Comparison of ENCODE assay signal across 13 cellular contexts in the genomic region with DNA sequence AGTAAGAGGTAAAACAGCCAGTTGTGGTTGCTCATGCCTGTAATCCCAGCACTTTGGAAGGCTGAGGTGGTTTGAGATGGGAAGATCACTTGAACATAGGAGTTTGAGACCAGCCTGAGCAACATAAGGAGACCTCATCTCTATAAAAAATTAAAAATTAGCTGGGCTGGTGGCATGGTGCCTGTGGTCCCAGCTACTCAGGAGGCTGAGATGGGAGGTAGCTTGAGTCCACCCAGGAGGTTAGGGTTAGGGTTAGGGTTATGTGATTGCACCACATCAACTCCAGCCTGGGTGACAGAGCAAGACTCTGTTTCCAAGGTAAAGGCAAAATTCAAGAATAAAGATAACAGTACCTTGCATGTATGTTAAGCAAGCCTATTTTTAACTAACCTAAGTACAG. TPM values are rescaled to one million over a fixed set of nuclear protein-coding genes. Genes with fewer than 3 reads are reported as not detected.
DNase-seq lines count a peak whose midpoint lies in the region; ATAC-seq and TF ChIP-seq lines count a peak whose summit lies in the region.
"Had no signal": no experiment of that assay in that cellular context is flagged by ENCODE, and none has a peak within 500 bp of the region (broad histone marks: within the 10 kb centered on the region; RNA-seq: fewer than 3 reads in every experiment).

No MANE protein-coding gene starts in this region.

- H3K9me3 Mint-ChIP-seq in T-helper 1 cell treated with Interleukin-12 subunit alpha and Interleukin-12 subunit beta and Interleukin-4 antibody, amounts not matched to agents 30 μg/mL and 1 μg/mL, for 36 hours, result peaks cover 12% of the 10 kb centered on the region
- H3K9me3 Mint-ChIP-seq in dendritic cell treated with granulocyte-macrophage colony-stimulating factor and Interleukin-4, amounts not matched to agents 40 ng/mL and 50 ng/mL, for 4 days, result peaks cover 8% of the 10 kb centered on the region
- no peaks in the 10 kb centered on the region for H3K9me3 Mint-ChIP-seq in stimulated activated memory B cell treated with anti-CD40 and anti-IgM and Interleukin-4, amounts not matched to agents 10 μg/mL and 1 μg/mL and 100 μg/mL, for 72 hours

- H4K20me1 ChIP-seq in OCI-LY1 (ENCODE audit: insufficient read depth, low read length), result no peaks in the 10 kb centered on the region

- no peaks in the 10 kb centered on the region for H3F3A ChIP-seq in OCI-LY1 (ENCODE audit: insufficient read depth, low read length)

- H3K9me2 ChIP-seq in OCI-LY1 (ENCODE audit: low read depth, low read length), result no peaks in the 10 kb centered on the region

- H3K79me2 ChIP-seq in OCI-LY1 (ENCODE audit: insufficient read depth, low read length), result peaks cover 40% of the 10 kb centered on the region

- no peaks in the 10 kb centered on the region for H3K9me3 ChIP-seq in OCI-LY1 (ENCODE audit: low read length)
- no peaks in the 10 kb centered on the region for H3K9me3 ChIP-seq in ovary

- H3K27me3 ChIP-seq in OCI-LY1 (ENCODE audit: insufficient read depth, low read length), result no peaks in the 10 kb centered on the region
- no peaks in the 10 kb centered on the region for H3K27me3 ChIP-seq in ovary

- H3K27me3 Mint-ChIP-seq in T-helper 1 cell treated with Interleukin-12 subunit alpha and Interleukin-12 subunit beta and Interleukin-4 antibody, amounts not matched to agents 30 μg/mL and 1 μg/mL, for 36 hours (ENCODE audit: low read depth), result no peaks in the 10 kb centered on the region
- H3K27me3 Mint-ChIP-seq in dendritic cell treated with granulocyte-macrophage colony-stimulating factor and Interleukin-4, amounts not matched to agents 40 ng/mL and 50 ng/mL, for 4 days, result no peaks in the 10 kb centered on the region
- no peaks in the 10 kb centered on the region for H3K27me3 Mint-ChIP-seq in stimulated activated memory B cell treated with anti-CD40 and anti-IgM and Interleukin-4, amounts not matched to agents 10 μg/mL and 1 μg/mL and 100 μg/mL, for 72 hours

- H3K36me3 Mint-ChIP-seq in T-helper 1 cell treated with Interleukin-12 subunit alpha and Interleukin-12 subunit beta and Interleukin-4 antibody, amounts not matched to agents 30 μg/mL and 1 μg/mL, for 36 hours (ENCODE audit: low read depth), result peaks cover 46% of the 10 kb centered on the region
- peaks cover 52% of the 10 kb centered on the region for H3K36me3 Mint-ChIP-seq in dendritic cell treated with granulocyte-macrophage colony-stimulating factor and Interleukin-4, amounts not matched to agents 40 ng/mL and 50 ng/mL, for 4 days (ENCODE audit: low read depth)
- peaks cover 70% of the 10 kb centered on the region for H3K36me3 Mint-ChIP-seq in stimulated activated memory B cell treated with anti-CD40 and anti-IgM and Interleukin-4, amounts not matched to agents 10 μg/mL and 1 μg/mL and 100 μg/mL, for 72 hours

- TF ChIP-seq POLR2A in ovary (IDR thresholded peaks at IDR 0.05), result no peak

- H3K4me3 Mint-ChIP-seq in T-helper 1 cell treated with Interleukin-12 subunit alpha and Interleukin-12 subunit beta and Interleukin-4 antibody, amounts not matched to agents 30 μg/mL and 1 μg/mL, for 36 hours, result peak overlapping the region; percentile 93
- peak overlapping the region; percentile 75 for H3K4me3 Mint-ChIP-seq in dendritic cell treated with granulocyte-macrophage colony-stimulating factor and Interleukin-4, amounts not matched to agents 40 ng/mL and 50 ng/mL, for 4 days
- peak overlapping the region; percentile 84 for H3K4me3 Mint-ChIP-seq in stimulated activated memory B cell treated with anti-CD40 and anti-IgM and Interleukin-4, amounts not matched to agents 10 μg/mL and 1 μg/mL and 100 μg/mL, for 72 hours

- TF ChIP-seq CTCF in OCI-LY1 (IDR thresholded peaks at IDR 0.05; ENCODE audit: low read length), result no peak
- TF ChIP-seq CTCF in ovary (IDR thresholded peaks at IDR 0.05), result no peak

- H3K36me3 ChIP-seq in OCI-LY1 (ENCODE audit: insufficient read depth, low read length), result no peaks in the 10 kb centered on the region
- no peaks in the 10 kb centered on the region for H3K36me3 ChIP-seq in ovary

- DNase-seq in T-helper 1 cell, result no peak
- DNase-seq in ovary, result no peak
- DNase-seq in NCI-H1048 (lab: John Stamatoyannopoulos, UW), result no peak
- DNase-seq: 8988T, NCI-H1417, NCI-H774, substantia nigra had no signal

- no peak for ATAC-seq in stimulated activated memory B cell treated with anti-CD40 and anti-IgM and Interleukin-4, amounts not matched to agents 10 μg/mL and 1 μg/mL and 100 μg/mL, for 72 hours
- ATAC-seq in GM21529 (IDR thresholded peaks at IDR 0.05; ENCODE audit: unreplicated experiment), result no peak
- ATAC-seq: HCT116 had no signal

- H3K27ac Mint-ChIP-seq in T-helper 1 cell treated with Interleukin-12 subunit alpha and Interleukin-12 subunit beta and Interleukin-4 antibody, amounts not matched to agents 30 μg/mL and 1 μg/mL, for 36 hours, result peak overlapping the region; percentile 77
- peak overlapping the region; percentile 80 for H3K27ac Mint-ChIP-seq in dendritic cell treated with granulocyte-macrophage colony-stimulating factor and Interleukin-4, amounts not matched to agents 40 ng/mL and 50 ng/mL, for 4 days
- H3K27ac Mint-ChIP-seq in stimulated activated memory B cell treated with anti-CD40 and anti-IgM and Interleukin-4, amounts not matched to agents 10 μg/mL and 1 μg/mL and 100 μg/mL, for 72 hours, result peak overlapping the region; percentile 77

- H3K4me1 Mint-ChIP-seq in T-helper 1 cell treated with Interleukin-12 subunit alpha and Interleukin-12 subunit beta and Interleukin-4 antibody, amounts not matched to agents 30 μg/mL and 1 μg/mL, for 36 hours (ENCODE audit: low read depth), result peaks cover 57% of the 10 kb centered on the region
- H3K4me1 Mint-ChIP-seq in dendritic cell treated with granulocyte-macrophage colony-stimulating factor and Interleukin-4, amounts not matched to agents 40 ng/mL and 50 ng/mL, for 4 days (ENCODE audit: low read depth), result peaks cover 31% of the 10 kb centered on the region
- peaks cover 38% of the 10 kb centered on the region for H3K4me1 Mint-ChIP-seq in stimulated activated memory B cell treated with anti-CD40 and anti-IgM and Interleukin-4, amounts not matched to agents 10 μg/mL and 1 μg/mL and 100 μg/mL, for 72 hours

- H3K9ac ChIP-seq in OCI-LY1 (ENCODE audit: low read length), result peak overlapping the region; percentile 28

- no peak for TF ChIP-seq EP300 in ovary (IDR thresholded peaks at IDR 0.05)

- intact Hi-C loops in dendritic cell treated with granulocyte-macrophage colony-stimulating factor and Interleukin-4, amounts not matched to agents 40 ng/mL and 50 ng/mL, for 4 days (cut with micrococcal nuclease), result no loop called here
- intact Hi-C loops in ovary (cut with DNase I), result no loop called here

- H3K27ac ChIP-seq in OCI-LY1 (ENCODE audit: low read depth, low read length, poor library complexity, severe bottlenecking), result peak overlapping the region; percentile 28
- no peak overlapping the region for H3K27ac ChIP-seq in ovary

- no peak overlapping the region for H2AFZ ChIP-seq in OCI-LY1 (ENCODE audit: low read length)

- H3K4me1 ChIP-seq in OCI-LY1 (ENCODE audit: insufficient read depth, low read length, severe bottlenecking) (peaks cover 54% of the 10 kb centered on the region), ovary (ENCODE audit: insufficient read depth) (no peaks in the 10 kb centered on the region)

- H3K4me2 ChIP-seq in OCI-LY1 (ENCODE audit: low read length), result peak overlapping the region; percentile 63

- H3K4me3 ChIP-seq in OCI-LY1 (ENCODE audit: low read depth, low read length, poor library complexity, severe bottlenecking), result peak overlapping the region; percentile 43
- H3K4me3 ChIP-seq in ovary, result no peak overlapping the region

RNA-seq across cellular contexts. Expression of gene SAMSN1, which starts 3.5 kb away (rescaled TPM):
- 1 to 10 TPM; 1.4 to 8.0 (median 2.0) TPM for total RNA-seq in ovary
- polyA plus RNA-seq in ovary, result 1 to 10 TPM; 1.3 to 4.3 TPM
